Comparison of ENCODE assay signal across 1 cellular context in genomic region chr5:10354048-10354872, GRCh38.
TF ChIP-seq lines count a peak whose summit lies in the region.

No MANE protein-coding gene starts in this region.

TF ChIP-seq in GM12878, 131 proteins besides CTCF, POLR2A, EP300 and RAD21 (continued from another document):
- 0 out of 2 replicates have a peak, but pooled peaks have one; percentile 17 for TF ChIP-seq ATF7 (IDR thresholded peaks at IDR 0.05; ENCODE audit: low read depth)
- no peak for TF ChIP-seq JUND (IDR thresholded peaks at IDR 0.05; ENCODE audit: low read depth, low read length)
- 0 out of 2 replicates have a peak, but pooled peaks have one; percentile 14 for TF ChIP-seq ZNF217 (IDR thresholded peaks at IDR 0.05)
- TF ChIP-seq ZBTB11 (CRISPR knock-in tag; IDR thresholded peaks at IDR 0.05): no peak
- no peak for TF ChIP-seq RELB (IDR thresholded peaks at IDR 0.05; ENCODE audit: low read depth)
- no peak for TF ChIP-seq SPI1 (IDR thresholded peaks at IDR 0.05; ENCODE audit: borderline replicate concordance, insufficient read depth, low read depth, low read length)
- TF ChIP-seq NR2F1 (conservative IDR thresholded peaks at IDR 0.05): peak; percentile 66
- TF ChIP-seq RB1 (IDR thresholded peaks at IDR 0.05; ENCODE audit: borderline replicate concordance): no peak
- TF ChIP-seq BCL3 (IDR thresholded peaks at IDR 0.05; ENCODE audit: borderline replicate concordance, insufficient read depth, low read depth, low read length, poor library complexity, severe bottlenecking): no peak
- TF ChIP-seq NBN (IDR thresholded peaks at IDR 0.05): peak; percentile 17; the same call in 1 of the 2 replicates
- TF ChIP-seq RBBP5 (conservative IDR thresholded peaks at IDR 0.05): no peak
- TF ChIP-seq NR2C2 (IDR thresholded peaks at IDR 0.05; ENCODE audit: borderline replicate concordance, control insufficient read depth, insufficient read length, low read depth): no peak
- TF ChIP-seq SUZ12 (IDR thresholded peaks at IDR 0.05; ENCODE audit: unreplicated experiment): no peak
- TF ChIP-seq GATAD2B (conservative IDR thresholded peaks at IDR 0.05; ENCODE audit: low read depth): 0 out of 2 replicates have a peak, but pooled peaks have one; percentile 10
- no peak for TF ChIP-seq DPF2 (IDR thresholded peaks at IDR 0.05)
- TF ChIP-seq NKRF (conservative IDR thresholded peaks at IDR 0.05): 0 out of 2 replicates have a peak, but pooled peaks have one; percentile 13
- no peak for TF ChIP-seq CHD1 (IDR thresholded peaks at IDR 0.05; ENCODE audit: low read depth, low read length)
- TF ChIP-seq KAT2A (conservative IDR thresholded peaks at IDR 0.05; ENCODE audit: control insufficient read depth, low read depth, low read length): no peak
- no peak for TF ChIP-seq ATF3 (IDR thresholded peaks at IDR 0.05; ENCODE audit: borderline replicate concordance, extremely low read depth, low read depth, low read length)
- TF ChIP-seq ASH2L (IDR thresholded peaks at IDR 0.05; ENCODE audit: borderline replicate concordance, low read depth): 0 out of 2 replicates have a peak, but pooled peaks have one; percentile 10
- TF ChIP-seq LARP7 (IDR thresholded peaks at IDR 0.05): no peak
- no peak for TF ChIP-seq FOXK2 (IDR thresholded peaks at IDR 0.05)
- no peak for TF ChIP-seq SMARCA5 (IDR thresholded peaks at IDR 0.05)
- no peak for TF ChIP-seq SIX5 (IDR thresholded peaks at IDR 0.05; ENCODE audit: low read depth, low read length, severe bottlenecking)
- 0 out of 2 replicates have a peak, but pooled peaks have one; percentile 5 for TF ChIP-seq ZNF687 (IDR thresholded peaks at IDR 0.05)
- TF ChIP-seq CREB1 (IDR thresholded peaks at IDR 0.05; ENCODE audit: low read depth): peak; percentile 32; the same call in 1 of the 2 replicates
- TF ChIP-seq ZNF274 (IDR thresholded peaks at IDR 0.05; ENCODE audit: insufficient read depth, insufficient read length): no peak
- no peak for TF ChIP-seq ATF2 (IDR thresholded peaks at IDR 0.05; ENCODE audit: low read length)
TF ChIP-seq in GM12878: peak in this region for 11.
